In the genomic region with DNA sequence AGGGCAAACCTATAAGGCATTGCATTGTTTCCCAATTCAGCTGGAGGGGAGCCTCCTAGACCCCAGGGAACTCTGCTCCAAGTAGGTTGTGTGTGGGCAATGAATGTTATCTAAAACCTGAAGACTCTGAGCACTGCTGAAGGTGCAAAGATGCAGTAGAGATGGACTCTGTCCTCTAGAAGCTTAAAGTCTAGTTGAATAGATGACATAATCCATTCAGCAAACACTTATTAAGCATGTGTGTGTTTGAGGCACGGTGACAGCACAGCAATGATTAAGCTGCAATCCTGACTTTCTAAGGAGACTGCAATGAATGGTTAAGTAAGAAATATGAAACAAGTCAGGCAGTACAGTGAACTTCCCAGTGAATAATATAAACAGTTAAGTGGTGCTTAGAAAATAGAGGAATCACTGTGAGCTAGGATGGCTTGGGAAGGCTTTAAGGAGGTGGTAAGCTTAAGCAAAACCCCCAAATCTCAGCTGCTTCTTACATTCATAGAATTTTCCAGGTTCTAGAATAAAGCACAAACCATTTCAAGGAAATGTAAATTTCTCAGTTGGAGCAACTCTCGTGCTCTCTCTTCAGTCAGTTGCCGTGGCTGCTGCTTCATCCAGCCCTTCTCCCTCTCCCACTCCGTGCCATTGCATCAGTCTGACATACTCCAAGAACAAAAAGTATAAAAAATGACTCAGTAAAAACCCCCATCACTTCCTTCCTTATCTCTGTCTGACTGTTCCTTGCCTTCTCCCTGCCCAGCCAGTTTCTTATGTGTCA, we compare ENCODE assay signal across 8 cellular contexts. TPM values are rescaled to one million over a fixed set of nuclear protein-coding genes. Genes with fewer than 3 reads are reported as not detected.
DNase-seq lines count a peak whose midpoint lies in the region; ATAC-seq and TF ChIP-seq lines count a peak whose summit lies in the region.

No MANE protein-coding gene starts in this region.

- H3K56ac ChIP-seq in mesendoderm (ENCODE audit: low read length), result no peak overlapping the region

- no peak for ATAC-seq in GM19397 (IDR thresholded peaks at IDR 0.05; ENCODE audit: unreplicated experiment)
- ATAC-seq in effector memory CD8-positive, alpha-beta T cell (replicated peaks), result no peak

- H3K4me1 Mint-ChIP-seq in Caco-2 (ENCODE audit: low read depth, unreplicated experiment), result peaks cover 31% of the 10 kb centered on the region
- H3K4me1 Mint-ChIP-seq in effector memory CD8-positive, alpha-beta T cell (ENCODE audit: low read depth in 2 of 2), result peaks cover 20% of the 10 kb centered on the region in 2 donors

- H3K27me3 Mint-ChIP-seq in Caco-2 (ENCODE audit: insufficient read depth, unreplicated experiment), result no peaks in the 10 kb centered on the region
- no peaks in the 10 kb centered on the region for H3K27me3 Mint-ChIP-seq in effector memory CD8-positive, alpha-beta T cell

- H2BK15ac ChIP-seq in neuronal stem cell (ENCODE audit: low read length) (no peak overlapping the region), mesendoderm (replicated peaks; ENCODE audit: low read depth) (no peak overlapping the region)

- H4K8ac ChIP-seq in neuronal stem cell (ENCODE audit: low read depth, low read length) (no peak overlapping the region), mesendoderm (ENCODE audit: low read depth, low read length) (no peak overlapping the region)

- no peak overlapping the region for H3K14ac ChIP-seq in neuronal stem cell (ENCODE audit: low read length)

- H3K18ac ChIP-seq in neuronal stem cell (ENCODE audit: low read length), result no peak overlapping the region
- no peak overlapping the region for H3K18ac ChIP-seq in mesendoderm (ENCODE audit: low read length)

- no peak overlapping the region for H3K23ac ChIP-seq in neuronal stem cell (ENCODE audit: low read depth, low read length, poor library complexity)
- no peak overlapping the region for H3K23ac ChIP-seq in mesendoderm (ENCODE audit: low read length)

- H3K36me3 ChIP-seq in Caco-2 (ENCODE audit: control insufficient read depth, insufficient read depth, low read length) (peaks cover 4% of the 10 kb centered on the region), neuronal stem cell (replicated peaks in 1 of 2; ENCODE audit: control insufficient read depth in 2 of 2, insufficient read depth in 2 of 2, low read length in 2 of 2) (peaks cover 11 to 42% of the 10 kb centered on the region in 2 donors), mesendoderm (ENCODE audit: control insufficient read depth, insufficient read depth, low read length) (no peaks in the 10 kb centered on the region)

- H3K27ac ChIP-seq in neuronal stem cell (replicated peaks; ENCODE audit: low read length) (no peak overlapping the region), mesendoderm (ENCODE audit: low read depth, low read length) (no peak overlapping the region)

- whole genome bisulfite sequencing in neuronal stem cell (ENCODE audit: extremely low coverage in 2 of 2, insufficient read length in 2 of 2, insufficient replicate concordance in 1 of 2), 2 donors, result no CpG with 5 or more reads among the region's 4 CpGs
- WGBS in mesendoderm (ENCODE audit: extremely low coverage, insufficient coverage, low lambda C conversion rate), result no CpG with 5 or more reads among the region's 4 CpGs

- no peak overlapping the region for H4K91ac ChIP-seq in neuronal stem cell (ENCODE audit: low read depth, low read length, poor library complexity)

- intact Hi-C loops in Caco-2 (cut with micrococcal nuclease; ENCODE audit: unreplicated experiment), result loop anchor here (1.0 kb wide), 2 partner anchors 20 to 208 kb away; no protein-coding TSS in a partner anchor

- DNase-seq in Caco-2 (peak; percentile 52 to 56), NCI-H226 (peak; percentile 89), dedifferentiated amniotic fluid mesenchymal stem cell (ENCODE audit: extremely low spot score) (peak; percentile 84), neuronal stem cell (ENCODE audit: low spot score) (no peak), GM10266 (ENCODE audit: extremely low spot score) (no peak), mesendoderm (no peak)
- DNase-seq in effector memory CD8-positive, alpha-beta T cell, result no peak

- H2BK5ac ChIP-seq in neuronal stem cell (ENCODE audit: low read length) (no peak overlapping the region), mesendoderm (ENCODE audit: low read length) (no peak overlapping the region)

- POLR2A ChIA-PET in Caco-2 (lab: Charles Lee), result interaction anchor here (0.5 to 2.8 kb wide), 3 partner anchors 20 to 208 kb away, joined by 3 to 54 read pairs (median 6); a partner anchor contains a TSS

- H2AK5ac ChIP-seq in neuronal stem cell (ENCODE audit: low read depth, low read length), result no peak overlapping the region
- no peak overlapping the region for H2AK5ac ChIP-seq in mesendoderm (ENCODE audit: low read length)

- H3K4me2 ChIP-seq in neuronal stem cell (ENCODE audit: insufficient read depth, low read length, poor library complexity, severe bottlenecking) (no peak overlapping the region), mesendoderm (ENCODE audit: low read length) (no peak overlapping the region)

- TF ChIP-seq CTCF in Caco-2 (IDR thresholded peaks at IDR 0.05; ENCODE audit: insufficient read depth in 1 of 2, low read depth in 1 of 2, low read length in 1 of 2, severe bottlenecking in 1 of 2, unreplicated experiment in 1 of 2) (no peak), GM10266 (IDR thresholded peaks at IDR 0.05; ENCODE audit: control insufficient read depth, insufficient read depth, low read depth, missing control alignments) (no peak)

- no peak overlapping the region for H2BK12ac ChIP-seq in neuronal stem cell (ENCODE audit: low read length)

- TSS peak; percentile 56 for BruUV-seq in Caco-2 (replicated peaks; lab: Mats Ljungman, UMichigan)

- H3K4me3 ChIP-seq in Caco-2 (ENCODE audit: low read depth, low read length), result no peak overlapping the region
- H3K4me3 ChIP-seq in neuronal stem cell (ENCODE audit: low read length in 2 of 2), result no peak overlapping the region
- H3K4me3 ChIP-seq in mesendoderm (ENCODE audit: low read length), result no peak overlapping the region

- H2AFZ ChIP-seq in neuronal stem cell (ENCODE audit: low read length), result peak overlapping the region; percentile 17

- no peak overlapping the region for H4K5ac ChIP-seq in mesendoderm (ENCODE audit: low read length)

- H2BK120ac ChIP-seq in neuronal stem cell (ENCODE audit: low read depth, low read length), result no peak overlapping the region
- H2BK120ac ChIP-seq in mesendoderm (ENCODE audit: low read depth, low read length), result no peak overlapping the region

- no peaks in the 10 kb centered on the region for H3K9me3 Mint-ChIP-seq in Caco-2 (ENCODE audit: unreplicated experiment)
- H3K9me3 Mint-ChIP-seq in effector memory CD8-positive, alpha-beta T cell, result no peaks in the 10 kb centered on the region

- CTCF ChIA-PET in Caco-2 (lab: Charles Lee), result interaction anchor here (1.0 to 2.1 kb wide), 2 partner anchors 20 to 137 kb away, joined by 5 to 16 read pairs; a partner anchor contains a TSS

- peaks cover 30% of the 10 kb centered on the region for H3K36me3 Mint-ChIP-seq in Caco-2 (ENCODE audit: insufficient read depth, unreplicated experiment)
- peaks cover 37% of the 10 kb centered on the region for H3K36me3 Mint-ChIP-seq in effector memory CD8-positive, alpha-beta T cell (ENCODE audit: insufficient read depth)

- H3K79me1 ChIP-seq in neuronal stem cell (ENCODE audit: low read depth, low read length), result no peaks in the 10 kb centered on the region
- no peaks in the 10 kb centered on the region for H3K79me1 ChIP-seq in mesendoderm (ENCODE audit: low read length)

- H3K9me3 ChIP-seq in Caco-2 (no peaks in the 10 kb centered on the region), neuronal stem cell (replicated peaks in 1 of 2; ENCODE audit: control insufficient read depth in 2 of 2, insufficient read depth in 1 of 2, low read depth in 1 of 2, low read length in 2 of 2) (no peaks in the 10 kb centered on the region)

- H3K27ac Mint-ChIP-seq in Caco-2 (ENCODE audit: unreplicated experiment), result peak overlapping the region; percentile 82
- peak overlapping the region in 1 of 2 donors; percentile 49 for H3K27ac Mint-ChIP-seq in effector memory CD8-positive, alpha-beta T cell

- H3K27me3 ChIP-seq in Caco-2 (replicated peaks; ENCODE audit: control insufficient read depth, insufficient read depth, low read length), result no peaks in the 10 kb centered on the region
- H3K27me3 ChIP-seq in neuronal stem cell (ENCODE audit: control insufficient read depth in 3 of 3, insufficient read depth in 3 of 3, low read depth in 1 of 3, low read length in 3 of 3), result no peaks in the 10 kb centered on the region
- no peaks in the 10 kb centered on the region for H3K27me3 ChIP-seq in mesendoderm (ENCODE audit: insufficient read depth, low read length, poor library complexity)

- no peak overlapping the region for H3K4ac ChIP-seq in neuronal stem cell (ENCODE audit: low read length)
- no peak overlapping the region for H3K4ac ChIP-seq in mesendoderm (ENCODE audit: low read depth, low read length)

- H3K4me1 ChIP-seq in Caco-2 (peaks cover 23% of the 10 kb centered on the region), neuronal stem cell (ENCODE audit: control insufficient read depth in 2 of 2, insufficient read depth in 1 of 2, low read depth in 1 of 2, low read length in 2 of 2) (peaks cover 0 to 6% of the 10 kb centered on the region in 2 donors), mesendoderm (ENCODE audit: control insufficient read depth, low read depth, low read length) (peaks cover 2% of the 10 kb centered on the region)

- no peaks in the 10 kb centered on the region for H3K79me2 ChIP-seq in mesendoderm (ENCODE audit: control insufficient read depth, insufficient read depth, low read length)

- peak overlapping the region; percentile 58 for H3K4me3 Mint-ChIP-seq in Caco-2 (ENCODE audit: unreplicated experiment)
- no peak overlapping the region for H3K4me3 Mint-ChIP-seq in effector memory CD8-positive, alpha-beta T cell

- H3K9ac ChIP-seq in neuronal stem cell (ENCODE audit: low read depth, low read length, poor library complexity) (no peak overlapping the region), mesendoderm (ENCODE audit: low read length) (no peak overlapping the region)

RNA-seq across cellular contexts. Expression of a gene that starts 19.1 kb away (rescaled TPM):
- 9.5 and 12.1 TPM in 2 replicates for total RNA-seq in Caco-2 (2022)
- polyA plus RNA-seq in neuronal stem cell (2013, experiment 1 of 2), result 6.9 TPM
- polyA plus RNA-seq in neuronal stem cell (2013, experiment 2 of 2), result 6.8 TPM
- polyA plus RNA-seq in mesendoderm (2013, experiment 1 of 2), result 2.1 TPM
- polyA plus RNA-seq in mesendoderm (2013, experiment 2 of 2), result 1.8 TPM

RNA-seq across cellular contexts. Expression of a gene that starts 27.4 kb away (rescaled TPM):
- total RNA-seq in Caco-2 (2022), result 0.32 and 0.66 TPM in 2 replicates
- polyA plus RNA-seq in neuronal stem cell (2013, experiment 1 of 2), result 0.54 TPM
- 0.75 TPM for polyA plus RNA-seq in neuronal stem cell (2013, experiment 2 of 2)
- polyA plus RNA-seq in mesendoderm (2013, experiment 1 of 2), result 0.32 TPM
- polyA plus RNA-seq in mesendoderm (2013, experiment 2 of 2), result 0.29 TPM

RNA-seq across cellular contexts. Expression of a gene that starts 40.3 kb away (rescaled TPM):
- total RNA-seq in Caco-2 (2022), result 49.3 and 49.7 TPM in 2 replicates
- polyA plus RNA-seq in neuronal stem cell (2013, experiment 1 of 2), result 123 TPM
- 126 TPM for polyA plus RNA-seq in neuronal stem cell (2013, experiment 2 of 2)
- polyA plus RNA-seq in mesendoderm (2013, experiment 1 of 2), result 99.0 TPM
- 97.4 TPM for polyA plus RNA-seq in mesendoderm (2013, experiment 2 of 2)

Comparison
In these comparisons a context has a peak if more than half of its experiments do, and no peak if none do; other contexts are left out.
1. DNase-seq: peak in Caco-2 (2 of 2), NCI-H226 (single experiment) and dedifferentiated amniotic fluid mesenchymal stem cell (single experiment); none in neuronal stem cell (single experiment), GM10266 (single experiment), effector memory CD8-positive, alpha-beta T cell (0 of 3) and mesendoderm (single experiment).